In genomic region chr15:71785996-71786395, GRCh38 we compare ENCODE assay signal across 17 cellular contexts. TPM values are rescaled to one million over a fixed set of nuclear protein-coding genes. Genes with fewer than 3 reads are reported as not detected.
A peak's percentile ranks its signal among the peaks of the same experiment; 100 is the strongest.
DNase-seq lines count a peak whose midpoint lies in the region; ATAC-seq, FAIRE-seq and TF ChIP-seq lines count a peak whose summit lies in the region.
"Had no signal": no experiment of that assay in that cellular context is flagged by ENCODE, and none has a peak within 500 bp of the region (broad histone marks: within the 10 kb centered on the region; RNA-seq: fewer than 3 reads in every experiment).

No MANE protein-coding gene starts in this region.

- no peak for ATAC-seq in activated naive CD4-positive, alpha-beta T cell treated with anti-CD3 and anti-CD28 coated beads, Interleukin-2, amount 50 U/mL, for 72 hours
- ATAC-seq in heart right ventricle (no peak), omental fat pad (ENCODE audit: low FRiP score) (no peak)

- no peak for TF ChIP-seq POLR2A in H1 (IDR thresholded peaks at IDR 0.05; ENCODE audit: control extremely low read depth in 1 of 2, low read depth in 2 of 2, low read length in 2 of 2)

- peaks cover 3% of the 10 kb centered on the region; the same call in 1 of the 2 replicates for H3K23me2 ChIP-seq in H1 (ENCODE audit: low read depth, low read length)

- TF ChIP-seq CTCF in H1 (IDR thresholded peaks at IDR 0.05; ENCODE audit: control extremely low read depth in 1 of 3, insufficient read depth in 1 of 3, low read depth in 1 of 3, low read length in 3 of 3) (no peak), heart right ventricle (IDR thresholded peaks at IDR 0.05) (no peak), omental fat pad (IDR thresholded peaks at IDR 0.05) (no peak)

- H3K79me1 ChIP-seq in H1 (ENCODE audit: low read depth, low read length) = no peaks in the 10 kb centered on the region

- no peaks in the 10 kb centered on the region for H3K9me3 Mint-ChIP-seq in activated naive CD4-positive, alpha-beta T cell treated with anti-CD3 and anti-CD28 coated beads, Interleukin-2, amount 50 U/mL, for 24 hours
- H3K9me3 Mint-ChIP-seq in activated naive CD4-positive, alpha-beta T cell treated with anti-CD3 and anti-CD28 coated beads, Interleukin-2, amount 50 U/mL, for 72 hours = no peaks in the 10 kb centered on the region
- H3K9me3 Mint-ChIP-seq: CD8-positive, alpha-beta memory T cell had no signal

- TF ChIP-seq EP300 in H1 (IDR thresholded peaks at IDR 0.05; ENCODE audit: borderline replicate concordance in 1 of 2, low read depth in 2 of 2, low read length in 2 of 2) = no peak

- H2BK12ac ChIP-seq in H1 (ENCODE audit: low read depth, low read length) = no peak overlapping the region

- H3K27ac Mint-ChIP-seq in activated naive CD4-positive, alpha-beta T cell treated with anti-CD3 and anti-CD28 coated beads, Interleukin-2, amount 50 U/mL, for 24 hours = peak overlapping the region; percentile 57
- no peak overlapping the region for H3K27ac Mint-ChIP-seq in activated naive CD4-positive, alpha-beta T cell treated with anti-CD3 and anti-CD28 coated beads, Interleukin-2, amount 50 U/mL, for 72 hours

- POLR2A ChIA-PET in H1 (lab: Charles Lee; ENCODE audit: partially characterized antibody) = no interaction called here

- CTCF ChIA-PET in H1 (lab: Charles Lee; ENCODE audit: partially characterized antibody) = interaction anchor here (0.9 to 2.7 kb wide), 6 partner anchors 8 to 138 kb away, joined by 3 to 23 read pairs (median 5); no protein-coding TSS in a partner anchor

- no peak overlapping the region for H3K18ac ChIP-seq in H1 (ENCODE audit: extremely low read depth, low read length)

- H2BK20ac ChIP-seq in H1 (ENCODE audit: low read length) = no peak overlapping the region

- peak overlapping the region; percentile 44 for H4K91ac ChIP-seq in H1 (replicated peaks; ENCODE audit: insufficient read length, low read length)

- H3K4me1 ChIP-seq in H1 (replicated peaks in 1 of 4; ENCODE audit: control insufficient read depth in 3 of 4, insufficient read depth in 4 of 4, low read length in 3 of 4) = no peaks in the 10 kb centered on the region; a peak in 1 of 7 replicates
- H3K4me1 ChIP-seq in heart right ventricle = peaks cover 0 to 11% (median 0%) of the 10 kb centered on the region in 9 donors
- H3K4me1 ChIP-seq: BE2C, HAP-1 had no signal

- no peak overlapping the region for H4K5ac ChIP-seq in H1 (ENCODE audit: insufficient read length, low read depth, low read length)

- H3K9ac ChIP-seq in H1 (replicated peaks in 1 of 4; ENCODE audit: extremely low read depth in 1 of 4, low read depth in 3 of 4, low read length in 3 of 4) = no peak overlapping the region

- no peak overlapping the region for H2AK5ac ChIP-seq in H1 (ENCODE audit: low read depth, low read length)

- H3K4me3 ChIP-seq in H1 (ENCODE audit: extremely low read depth in 1 of 4, insufficient read depth in 2 of 4, low read depth in 3 of 4, low read length in 4 of 4) (no peak overlapping the region), heart right ventricle (no peak overlapping the region)
- H3K4me3 ChIP-seq: HAP-1 had no signal

- H3K36me3 ChIP-seq in H1 (ENCODE audit: control insufficient read depth in 2 of 4, insufficient read depth in 4 of 4, low read length in 3 of 4) = no peaks in the 10 kb centered on the region
- no peaks in the 10 kb centered on the region for H3K36me3 ChIP-seq in heart right ventricle
- H3K36me3 ChIP-seq: BE2C, HAP-1 had no signal

- H4K20me1 ChIP-seq in H1 (replicated peaks in 1 of 2; ENCODE audit: control insufficient read depth in 1 of 2, insufficient read depth in 2 of 2, low read length in 2 of 2) = peaks cover 0 to 2% of the 10 kb centered on the region in 2 experiments

- no peak overlapping the region for H2AFZ ChIP-seq in H1 (ENCODE audit: low read length)

- no peak overlapping the region for H3K23ac ChIP-seq in H1 (ENCODE audit: insufficient read length)

- WGBS in H1 (ENCODE audit: extremely low coverage in 1 of 2, insufficient coverage in 1 of 2, insufficient read length in 1 of 2, insufficient replicate concordance in 2 of 2, low coverage in 1 of 2, low lambda C conversion rate in 2 of 2, missing lambda C conversion rate in 1 of 2), 2 experiments = 87% methylated on average over 2 of the region's 2 CpGs; no CpG with 5 or more reads in 1 of the 2 experiments
- 92 to 95% methylated on average over 2 of the region's 2 CpGs for WGBS in heart right ventricle, 2 donors

- H3K9me3 ChIP-seq in H1 (ENCODE audit: insufficient read depth in 2 of 2, low read depth in 1 of 2, low read length in 1 of 2) = no peaks in the 10 kb centered on the region
- no peaks in the 10 kb centered on the region for H3K9me3 ChIP-seq in heart right ventricle
- H3K9me3 ChIP-seq: BE2C, HAP-1 had no signal

- H2BK15ac ChIP-seq in H1 (ENCODE audit: low read length) = no peak overlapping the region

- no peak overlapping the region for H2BK120ac ChIP-seq in H1 (replicated peaks; ENCODE audit: low read depth, low read length)

- no peaks in the 10 kb centered on the region for H3K79me2 ChIP-seq in H1 (ENCODE audit: control insufficient read depth in 1 of 2, insufficient read depth in 2 of 2, low read length in 2 of 2)

- H3K14ac ChIP-seq in H1 (ENCODE audit: insufficient read length) = no peak overlapping the region

- peaks cover 6% of the 10 kb centered on the region for H3K27me3 Mint-ChIP-seq in activated naive CD4-positive, alpha-beta T cell treated with anti-CD3 and anti-CD28 coated beads, Interleukin-2, amount 50 U/mL, for 24 hours

- no peak overlapping the region for H3K56ac ChIP-seq in H1 (replicated peaks; ENCODE audit: insufficient read length, low read depth, low read length)

- FAIRE-seq in HTR-8/SVneo (lab: Jason Lieb, UNC) (peak; percentile 4), H1 (lab: Jason Lieb, UNC) (no peak)
- FAIRE-seq: D721Med, G401.6 had no signal

- H3K36me3 Mint-ChIP-seq in activated naive CD4-positive, alpha-beta T cell treated with anti-CD3 and anti-CD28 coated beads, Interleukin-2, amount 50 U/mL, for 24 hours = no peaks in the 10 kb centered on the region
- H3K36me3 Mint-ChIP-seq in activated naive CD4-positive, alpha-beta T cell treated with anti-CD3 and anti-CD28 coated beads, Interleukin-2, amount 50 U/mL, for 72 hours = no peaks in the 10 kb centered on the region
- H3K36me3 Mint-ChIP-seq: CD4-positive, CD25-positive, alpha-beta regulatory T cell; CD8-positive, alpha-beta memory T cell had no signal

- intact Hi-C loops in heart right ventricle (cut with DNase I) = loop anchor here in 1 of 10 donors (10.0 kb wide), 1 partner anchor 369 kb away; no protein-coding TSS in a partner anchor

- no peaks in the 10 kb centered on the region for H3K4me1 Mint-ChIP-seq in activated naive CD4-positive, alpha-beta T cell treated with anti-CD3 and anti-CD28 coated beads, Interleukin-2, amount 50 U/mL, for 24 hours

- DNase-seq in activated naive CD4-positive, alpha-beta T cell treated with anti-CD3 and anti-CD28 coated beads, Interleukin-2, amount 50 U/mL, for 72 hours (ENCODE audit: low spot score in 2 of 2) = no peak
- DNase-seq in HTR-8/SVneo (ENCODE audit: insufficient read length, low spot score) = no peak
- no peak for DNase-seq in H1 (ENCODE audit: low read depth in 1 of 2, low spot score in 2 of 2)
- no peak for DNase-seq in heart right ventricle
- no peak for DNase-seq in omental fat pad (ENCODE audit: low spot score)
- DNase-seq: ACHN; BE2C; C1 segment of cervical spinal cord; CD4-positive, CD25-positive, alpha-beta regulatory T cell; CD8-positive, alpha-beta memory T cell; COR-L47 had no signal

- no peak overlapping the region for H3K4ac ChIP-seq in H1 (replicated peaks; ENCODE audit: insufficient read length, low read depth, low read length)

- H3K27me3 ChIP-seq in H1 (replicated peaks in 1 of 4; ENCODE audit: control insufficient read depth in 3 of 4, extremely low read depth in 1 of 4, insufficient read depth in 3 of 4, low read length in 3 of 4) (no peaks in the 10 kb centered on the region), heart right ventricle (no peaks in the 10 kb centered on the region)
- H3K27me3 ChIP-seq: BE2C had no signal

- H4K8ac ChIP-seq in H1 (ENCODE audit: extremely low read depth, insufficient read depth, low read length) = no peak overlapping the region

- H3K27ac ChIP-seq in H1 (ENCODE audit: low read depth, low read length) = no peak overlapping the region
- no peak overlapping the region for H3K27ac ChIP-seq in heart right ventricle

- H3K4me2 ChIP-seq in H1 (ENCODE audit: insufficient read depth in 1 of 2, low read depth in 2 of 2, low read length in 2 of 2) = no peak overlapping the region

- no peak overlapping the region for H2BK5ac ChIP-seq in H1 (ENCODE audit: low read depth, low read length)

- no peak for TF ChIP-seq RAD21 in H1 (IDR thresholded peaks at IDR 0.05 in 1 of 2, conservative IDR thresholded peaks at IDR 0.05 in 1 of 2; ENCODE audit: low read depth in 2 of 2, low read length in 2 of 2)

- no peak overlapping the region for H3K4me3 Mint-ChIP-seq in activated naive CD4-positive, alpha-beta T cell treated with anti-CD3 and anti-CD28 coated beads, Interleukin-2, amount 50 U/mL, for 24 hours
- H3K4me3 Mint-ChIP-seq: CD8-positive, alpha-beta memory T cell had no signal

TF ChIP-seq in H1, 55 proteins besides CTCF, POLR2A, EP300 and RAD21 (continues in another document):
- TF ChIP-seq TBP (IDR thresholded peaks at IDR 0.05; ENCODE audit: low read depth, low read length) (no peak), NRF1 (IDR thresholded peaks at IDR 0.05; ENCODE audit: low read depth, low read length) (no peak), CBX8 (IDR thresholded peaks at IDR 0.05; ENCODE audit: borderline replicate concordance, low read depth, low read length) (no peak), BRCA1 (IDR thresholded peaks at IDR 0.05; ENCODE audit: low read depth, low read length) (no peak), EGR1 (IDR thresholded peaks at IDR 0.05; ENCODE audit: borderline replicate concordance, low read depth, low read length) (no peak)

RNA-seq across cellular contexts. Expression of gene NR2E3, which starts 24.4 kb away (rescaled TPM):
- not detected for total RNA-seq in activated naive CD4-positive, alpha-beta T cell treated with anti-CD3 and anti-CD28 coated beads, Interleukin-2, amount 50 U/mL, for 72 hours
- total RNA-seq in H1 (2021; fragmentation: NEBNext Ultra II Directional; extraction: Animal tissue kit (Norgen Biotek cat#: 25700)) = 0.40 and 0.56 TPM in 2 replicates
- polyA plus RNA-seq in H1 (2011; rRNA removed) (0.67 and 0.80 TPM in 2 replicates), heart right ventricle (under 1 TPM in 1 of 2 donors, not detected in 1; 0.04 TPM)
- 0.69 TPM for polyA plus RNA-seq in H1 (2011; cell fraction: cytosol; rRNA removed)
- polyA plus RNA-seq in H1 (2011; cell fraction: nucleus; rRNA removed) = 4.3 TPM
- polyA plus RNA-seq in H1 (2012, experiment 1 of 2) = 0.76 to 1.2 TPM (median 0.99 TPM) in 4 replicates
- polyA plus RNA-seq in H1 (2012, experiment 2 of 2) = 0.10 TPM
- polyA plus RNA-seq in H1 (2013, experiment 1 of 2) = 0.53 TPM
- polyA plus RNA-seq in H1 (2013, experiment 2 of 2) = 0.42 TPM
- 0.66 and 0.73 TPM in 2 replicates for polyA minus RNA-seq in H1 (2011; rRNA and poly(A)+ RNA removed)
- 0.51 TPM for polyA minus RNA-seq in H1 (2011; cell fraction: cytosol; rRNA and poly(A)+ RNA removed)
- 2.3 TPM for polyA minus RNA-seq in H1 (2011; cell fraction: nucleus; rRNA and poly(A)+ RNA removed)
- total RNA-seq in heart right ventricle (under 1 TPM in 3 of 10 donors, not detected in 7; 0.12 to 0.26 (median 0.15) TPM), omental fat pad (under 1 TPM in 2 of 4 donors, not detected in 2; 0.24 to 0.56 TPM)
- total RNA-seq: A172; CD4-positive, CD25-positive, alpha-beta regulatory T cell; CD8-positive, alpha-beta memory T cell; H4 had no signal
- polyA plus RNA-seq: CD8-positive, alpha-beta memory T cell had no signal
